In genomic region chr11:64132982-64133705, GRCh38 we compare ENCODE assay signal across 2 cellular contexts.
A peak's percentile ranks its signal among the peaks of the same experiment; 100 is the strongest.
TF ChIP-seq lines count a peak whose summit lies in the region.

No MANE protein-coding gene starts in this region.

TF ChIP-seq in HepG2, 621 proteins besides CTCF, POLR2A, EP300 and RAD21:
- TF ChIP-seq UBTF (CRISPR knock-in tag; IDR thresholded peaks at IDR 0.05) (peak; percentile 16; the same call in 1 of the 2 replicates), ETV6 (CRISPR knock-in tag; conservative IDR thresholded peaks at IDR 0.05) (no peak)

TF ChIP-seq in H1, 55 proteins besides CTCF, POLR2A, EP300 and RAD21:
- TF ChIP-seq MAFK (IDR thresholded peaks at IDR 0.05; ENCODE audit: low read depth, low read length) (no peak), CHD1 (IDR thresholded peaks at IDR 0.05; ENCODE audit: low read depth, low read length) (no peak), SIRT6 (IDR thresholded peaks at IDR 0.05; ENCODE audit: low read length) (no peak), CBX8 (IDR thresholded peaks at IDR 0.05; ENCODE audit: borderline replicate concordance, low read depth, low read length) (no peak), GTF2F1 (IDR thresholded peaks at IDR 0.05; ENCODE audit: borderline replicate concordance, low read depth, low read length) (no peak), SIN3A (conservative IDR thresholded peaks at IDR 0.05 in 1 of 2, IDR thresholded peaks at IDR 0.05 in 1 of 2; ENCODE audit: low read depth in 1 of 2, low read length in 2 of 2) (no peak), TEAD4 (IDR thresholded peaks at IDR 0.05; ENCODE audit: low read depth, low read length) (no peak), POU5F1 (IDR thresholded peaks at IDR 0.05; ENCODE audit: low read depth, low read length) (no peak), CEBPB (IDR thresholded peaks at IDR 0.05; ENCODE audit: low read depth, low read length) (no peak), ZNF274 (IDR thresholded peaks at IDR 0.05; ENCODE audit: borderline replicate concordance, extremely low read depth, low read length) (no peak), TCF12 (IDR thresholded peaks at IDR 0.05; ENCODE audit: low read depth, low read length) (no peak), HDAC2 (IDR thresholded peaks at IDR 0.05; ENCODE audit: borderline replicate concordance in 1 of 2, low read depth in 2 of 2, low read length in 2 of 2) (no peak), TAF7 (optimal IDR thresholded peaks at IDR 0.05; ENCODE audit: borderline replicate concordance, low read depth, low read length) (no peak), JUN (IDR thresholded peaks at IDR 0.05; ENCODE audit: low read depth, low read length) (no peak)
